ENCODE assay signal across 37 cellular contexts in genomic region chr9:81896067-81896466, GRCh38. TPM values are rescaled to one million over a fixed set of nuclear protein-coding genes. Genes with fewer than 3 reads are reported as not detected.
"Had no signal": no experiment of that assay in that cellular context is flagged by ENCODE, and none has a peak within 500 bp of the region (broad histone marks: within the 10 kb centered on the region; RNA-seq: fewer than 3 reads in every experiment).

No MANE protein-coding gene starts in this region.

- H3K4me2 ChIP-seq: smooth muscle cell had no signal

- H3K27ac ChIP-seq: epithelial cell of prostate, gastrocnemius medialis, neutrophil, pancreas, right lobe of liver, suprapubic skin, transverse colon, upper lobe of right lung, uterus had no signal

- H3K36me3 ChIP-seq: gastrocnemius medialis, neutrophil, pancreas, right lobe of liver, suprapubic skin, transverse colon, upper lobe of right lung, uterus had no signal

- ATAC-seq: esophagus mucosa; gastrocnemius medialis; left lobe of liver; mucosa of descending colon; natural killer cell treated with Interleukin-12 subunit alpha and Interleukin-12 subunit beta and Interleukin-15 and Interleukin-18, amount 100 ng/mL, for 72 hours; pancreas; right lobe of liver; stimulated activated naive CD8-positive, alpha-beta T cell treated with anti-CD3 and anti-CD28 coated beads, Interleukin-15, amount 100 ng/mL, for 72 hours; upper lobe of right lung had no signal

- H3K9me3 ChIP-seq: gastrocnemius medialis, mucosa of descending colon, neutrophil, pancreas, right lobe of liver, suprapubic skin, transverse colon, upper lobe of right lung, uterus had no signal

- H3K4me1 ChIP-seq: gastrocnemius medialis, pancreas, right lobe of liver, suprapubic skin, upper lobe of right lung, uterus had no signal

- H3K27me3 Mint-ChIP-seq: dendritic cell treated with granulocyte-macrophage colony-stimulating factor and Interleukin-4, amounts not matched to agents 40 ng/mL and 50 ng/mL, for 4 days; stimulated activated naive CD8-positive, alpha-beta T cell treated with anti-CD3 and anti-CD28 coated beads, Interleukin-15, amount 100 ng/mL, for 72 hours had no signal

- H3K9me3 Mint-ChIP-seq: endodermal cell; mesothelial cell of epicardium; natural killer cell treated with Interleukin-12 subunit alpha and Interleukin-12 subunit beta and Interleukin-15 and Interleukin-18, amount 100 ng/mL, for 72 hours; neural crest cell had no signal

- H3K4me3 ChIP-seq: gastrocnemius medialis, lung, mucosa of descending colon, pancreas, right lobe of liver, smooth muscle cell, suprapubic skin, transverse colon, upper lobe of right lung, uterus had no signal

- H3K4me3 Mint-ChIP-seq: dendritic cell treated with granulocyte-macrophage colony-stimulating factor and Interleukin-4, amounts not matched to agents 40 ng/mL and 50 ng/mL, for 4 days; endodermal cell; mesothelial cell of epicardium; naive B cell; natural killer cell treated with Interleukin-12 subunit alpha and Interleukin-12 subunit beta and Interleukin-15 and Interleukin-18, amount 100 ng/mL, for 72 hours; neural crest cell; stimulated activated naive CD8-positive, alpha-beta T cell treated with anti-CD3 and anti-CD28 coated beads, Interleukin-15, amount 100 ng/mL, for 72 hours had no signal

- H3K4me1 Mint-ChIP-seq: endodermal cell; neural crest cell; stimulated activated naive CD8-positive, alpha-beta T cell treated with anti-CD3 and anti-CD28 coated beads, Interleukin-15, amount 100 ng/mL, for 72 hours had no signal

- H3K27me3 ChIP-seq: gastrocnemius medialis, neutrophil, pancreas, right lobe of liver, suprapubic skin, transverse colon, upper lobe of right lung, uterus had no signal

- H3K36me3 Mint-ChIP-seq: mesothelial cell of epicardium; naive B cell; natural killer cell treated with Interleukin-12 subunit alpha and Interleukin-12 subunit beta and Interleukin-15 and Interleukin-18, amount 100 ng/mL, for 72 hours had no signal

- DNase-seq: effector CD8-positive, alpha-beta T cell; endodermal cell; foreskin fibroblast; gastrocnemius medialis; head of caudate nucleus; kidney; mesenchymal stem cell; mucosa of descending colon; naive B cell; pancreas; retina; right lobe of liver; stimulated activated CD4-positive, alpha-beta T cell treated with anti-CD3 and anti-CD28 coated beads, Interleukin-12 subunit alpha, Interleukin-12 subunit beta, amount 100 ng/mL, for 4 hours; stimulated activated CD4-positive, alpha-beta T cell treated with anti-CD3 and anti-CD28 coated beads, Interleukin-1b, Interleukin-23, amount 100 ng/mL, for 48 hours; stimulated activated CD4-positive, alpha-beta T cell treated with anti-CD3 and anti-CD28 coated beads, Interleukin-4, amount 100 ng/mL, for 1 hour; stimulated activated CD8-positive, alpha-beta memory T cell treated with anti-CD3 and anti-CD28 coated beads, Interleukin-4, amount 100 ng/mL, for 48 hours; stimulated activated naive CD4-positive, alpha-beta T cell; stimulated activated naive CD8-positive, alpha-beta T cell treated with anti-CD3 and anti-CD28 coated beads, Interleukin-15, amount 100 ng/mL, for 72 hours; transverse colon; upper lobe of right lung; uterus had no signal

- H3K27ac Mint-ChIP-seq: dendritic cell treated with granulocyte-macrophage colony-stimulating factor and Interleukin-4, amounts not matched to agents 40 ng/mL and 50 ng/mL, for 4 days; endodermal cell; mesothelial cell of epicardium; natural killer cell treated with Interleukin-12 subunit alpha and Interleukin-12 subunit beta and Interleukin-15 and Interleukin-18, amount 100 ng/mL, for 72 hours; stimulated activated naive CD8-positive, alpha-beta T cell treated with anti-CD3 and anti-CD28 coated beads, Interleukin-15, amount 100 ng/mL, for 72 hours had no signal

- FAIRE-seq: kidney, pancreas had no signal

RNA-seq across cellular contexts. Expression of gene SPATA31D4, which starts 32.2 kb away (rescaled TPM):
- total RNA-seq: endodermal cell; esophagus mucosa; gastrocnemius medialis; glomerular endothelial cell; kidney; left lobe of liver; liver; lung; mesothelial cell of epicardium; mucosa of descending colon; natural killer cell treated with Interleukin-12 subunit alpha and Interleukin-12 subunit beta and Interleukin-15 and Interleukin-18, amount 100 ng/mL, for 72 hours; neural crest cell; omental fat pad; pancreas; posterior vena cava; pulmonary artery endothelial cell; right lobe of liver; smooth muscle cell; suprapubic skin; transverse colon; upper lobe of right lung; uterus had no signal

RNA-seq across cellular contexts. Expression of gene SPATA31D3, which starts 47.2 kb away (rescaled TPM):
- total RNA-seq: endodermal cell; esophagus mucosa; gastrocnemius medialis; glomerular endothelial cell; kidney; left lobe of liver; liver; lung; mesothelial cell of epicardium; mucosa of descending colon; natural killer cell treated with Interleukin-12 subunit alpha and Interleukin-12 subunit beta and Interleukin-15 and Interleukin-18, amount 100 ng/mL, for 72 hours; neural crest cell; omental fat pad; pancreas; posterior vena cava; pulmonary artery endothelial cell; right lobe of liver; smooth muscle cell; suprapubic skin; transverse colon; upper lobe of right lung had no signal
